ENCODE assay signal across 8 cellular contexts in the genomic region with DNA sequence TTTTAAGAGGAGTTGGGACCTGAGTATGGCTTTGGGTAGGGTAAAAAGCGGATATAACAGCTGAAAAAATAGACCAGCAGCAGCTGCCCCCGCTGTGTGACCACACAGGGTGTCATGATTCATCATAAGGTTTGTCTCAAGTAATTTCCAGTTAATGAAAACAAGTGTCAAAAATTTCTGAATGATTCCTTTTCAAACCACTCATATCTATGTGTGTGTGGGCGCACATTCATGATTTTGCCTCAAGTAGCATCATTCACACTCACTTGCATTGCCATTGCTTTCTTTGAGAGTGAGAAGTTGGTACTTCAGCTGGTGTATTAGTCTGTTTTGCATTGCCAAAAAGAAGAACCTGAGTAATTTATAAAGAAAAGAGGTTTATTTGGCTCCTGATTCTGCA. TPM values are rescaled to one million over a fixed set of nuclear protein-coding genes. Genes with fewer than 3 reads are reported as not detected.
A peak's percentile ranks its signal among the peaks of the same experiment; 100 is the strongest.
DNase-seq lines count a peak whose midpoint lies in the region; ATAC-seq and TF ChIP-seq lines count a peak whose summit lies in the region.

No MANE protein-coding gene starts in this region.

- ATAC-seq in GM19372 (IDR thresholded peaks at IDR 0.05; ENCODE audit: low read depth, unreplicated experiment), result peak; percentile 5
- peak; percentile 35 for ATAC-seq in HG03442 (IDR thresholded peaks at IDR 0.05; ENCODE audit: unreplicated experiment)
- peak; percentile 60 for ATAC-seq in activated T-helper 17 cell treated with anti-CD3 and anti-CD28 coated beads, Interleukin-2, amount 50 U/mL, for 72 hours (replicated peaks)
- no peak for ATAC-seq in HG02852 (IDR thresholded peaks at IDR 0.05; ENCODE audit: unreplicated experiment)
- ATAC-seq in left lobe of liver, result no peak

- peaks cover 94% of the 10 kb centered on the region for H3K36me3 Mint-ChIP-seq in activated T-helper 17 cell treated with anti-CD3 and anti-CD28 coated beads, Interleukin-2, amount 50 U/mL, for 72 hours (ENCODE audit: low read depth)

- H3K9me3 Mint-ChIP-seq in activated T-helper 17 cell treated with anti-CD3 and anti-CD28 coated beads, Interleukin-2, amount 50 U/mL, for 72 hours, result no peaks in the 10 kb centered on the region

- peak; percentile 62 to 70 for DNase-seq in stimulated activated CD4-positive, alpha-beta T cell treated with anti-CD3 and anti-CD28 coated beads, Interleukin-2, amount 100 ng/mL, for 24 hours
- DNase-seq in left lobe of liver (ENCODE audit: low spot score) (no peak), GM13976 (ENCODE audit: low spot score) (no peak)
- no peak for DNase-seq in central memory CD4-positive, alpha-beta T cell

- H3K4me1 Mint-ChIP-seq in activated T-helper 17 cell treated with anti-CD3 and anti-CD28 coated beads, Interleukin-2, amount 50 U/mL, for 72 hours, result peaks cover 85% of the 10 kb centered on the region

- H3K27me3 Mint-ChIP-seq in activated T-helper 17 cell treated with anti-CD3 and anti-CD28 coated beads, Interleukin-2, amount 50 U/mL, for 72 hours, result no peaks in the 10 kb centered on the region

- TF ChIP-seq CTCF in GM13976 (IDR thresholded peaks at IDR 0.05; ENCODE audit: borderline replicate concordance, control extremely low read depth, extremely low read depth, insufficient read depth, missing control alignments), result no peak

- H3K4me3 Mint-ChIP-seq in activated T-helper 17 cell treated with anti-CD3 and anti-CD28 coated beads, Interleukin-2, amount 50 U/mL, for 72 hours, result peak overlapping the region; percentile 78

- H3K27ac Mint-ChIP-seq in activated T-helper 17 cell treated with anti-CD3 and anti-CD28 coated beads, Interleukin-2, amount 50 U/mL, for 72 hours, result peak overlapping the region; percentile 95

- in situ Hi-C loops in GM13976 (cut with MboI; ENCODE audit: low sequenced_read_pairs, unreplicated experiment), result no loop called here

RNA-seq across cellular contexts. Expression of a gene that starts 12.1 kb away (rescaled TPM):
- total RNA-seq in activated T-helper 17 cell treated with anti-CD3 and anti-CD28 coated beads, Interleukin-2, amount 50 U/mL, for 72 hours, result 100 to 1,000 TPM; 129 to 170 TPM
- total RNA-seq in left lobe of liver, result 2.4 TPM

Comparison
In these comparisons a context has a peak if more than half of its experiments do, and no peak if none do; other contexts are left out.
1. ATAC-seq: peak in GM19372 (single experiment), HG03442 (single experiment) and activated T-helper 17 cell treated with anti-CD3 and anti-CD28 coated beads, Interleukin-2, amount 50 U/mL, for 72 hours (single experiment); none in HG02852 (single experiment) and left lobe of liver (single experiment).
2. DNase-seq: peak in stimulated activated CD4-positive, alpha-beta T cell treated with anti-CD3 and anti-CD28 coated beads, Interleukin-2, amount 100 ng/mL, for 24 hours (2 of 2); none in left lobe of liver (single experiment), GM13976 (single experiment) and central memory CD4-positive, alpha-beta T cell (single experiment).
3. RNA of a gene that starts 12.1 kb away (total RNA-seq): 129 to 170 TPM in activated T-helper 17 cell treated with anti-CD3 and anti-CD28 coated beads, Interleukin-2, amount 50 U/mL, for 72 hours; 2.4 TPM in left lobe of liver (single experiment); every median in the first group is over 10 times any median in the second.